In the genomic region with DNA sequence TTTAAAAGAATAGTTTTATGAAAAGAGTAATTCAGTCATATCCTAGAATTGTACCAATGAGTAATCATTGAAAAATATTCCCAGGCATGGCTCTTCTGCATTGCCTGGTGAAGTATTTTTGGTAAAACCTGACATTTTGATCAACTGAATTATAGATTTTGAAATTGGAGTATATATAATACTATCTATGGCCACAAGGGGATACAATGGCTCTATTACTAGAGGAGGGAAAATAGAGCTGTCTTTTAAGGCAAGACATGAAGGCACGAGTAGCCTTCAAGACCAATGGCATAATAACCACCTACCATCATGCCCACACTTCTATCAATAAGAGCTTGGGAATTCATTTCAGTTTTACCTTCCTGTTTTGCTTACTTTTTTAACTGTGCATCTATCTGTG, we compare ENCODE assay signal across 14 cellular contexts.
DNase-seq lines count a peak whose midpoint lies in the region; ATAC-seq and TF ChIP-seq lines count a peak whose summit lies in the region.
"Had no signal": no experiment of that assay in that cellular context is flagged by ENCODE, and none has a peak within 500 bp of the region (broad histone marks: within the 10 kb centered on the region; RNA-seq: fewer than 3 reads in every experiment).

No MANE protein-coding gene starts in this region.

- TF ChIP-seq CTCF in AG10803 (conservative IDR thresholded peaks at IDR 0.05; ENCODE audit: low read length) (peak; percentile 46), PC-3 (conservative IDR thresholded peaks at IDR 0.05; ENCODE audit: low read depth, low read length) (peak; percentile 72), ascending aorta (IDR thresholded peaks at IDR 0.05) (no peak)

- H3K4me3 ChIP-seq in AG10803 (ENCODE audit: low read length) = no peak overlapping the region
- H3K4me3 ChIP-seq in PC-3 (ENCODE audit: low read length) = no peak overlapping the region
- H3K4me3 ChIP-seq in ascending aorta = no peak overlapping the region
- H3K4me3 ChIP-seq: Peyer's patch had no signal

- H3K9me2 ChIP-seq in PC-3 (replicated peaks; ENCODE audit: low read length) = no peaks in the 10 kb centered on the region

- H3K27ac ChIP-seq in PC-3 (ENCODE audit: low read length) (no peak overlapping the region), ascending aorta (no peak overlapping the region)
- H3K27ac ChIP-seq: parathyroid adenoma, Peyer's patch had no signal

- DNase-seq in AG10803 (ENCODE audit: low read depth) (peak; percentile 11), PC-3 (peak; percentile 60), fibroblast of peridontal ligament (ENCODE audit: extremely low read depth) (peak; percentile 13), AML-193 (lab: John Stamatoyannopoulos, UW) (no peak), ascending aorta (ENCODE audit: low spot score in 2 of 2) (no peak)
- DNase-seq: DND-41, kidney, NCI-H446 treated with DMSO at 0.1 percent for 48 hours, Peyer's patch, T-helper 1 cell had no signal

- no peak overlapping the region for H2AFZ ChIP-seq in PC-3 (ENCODE audit: low read length)
- H2AFZ ChIP-seq: parathyroid adenoma had no signal

- no peaks in the 10 kb centered on the region for H3K4me1 ChIP-seq in PC-3 (ENCODE audit: insufficient read depth, low read length)
- no peaks in the 10 kb centered on the region for H3K4me1 ChIP-seq in ascending aorta
- H3K4me1 ChIP-seq: parathyroid adenoma, Peyer's patch had no signal

- BruUV-seq in PC-3 (replicated peaks; lab: Mats Ljungman, UMichigan) = no TSS peak

- POLR2A ChIA-PET in PC-3 (lab: Charles Lee; ENCODE audit: unreplicated experiment) = interaction anchor here (0.6 kb wide), 1 partner anchor 35 kb away, joined by 11 read pairs; no protein-coding TSS in a partner anchor

- H4K20me1 ChIP-seq in PC-3 (ENCODE audit: low read length) = no peaks in the 10 kb centered on the region

- CTCF ChIA-PET in PC-3 (lab: Charles Lee) = interaction anchor here (0.6 to 1.0 kb wide), 6 partner anchors 19 to 356 kb away, joined by 3 to 5 read pairs (median 4); no protein-coding TSS in a partner anchor

- peak; percentile 58 for ATAC-seq in GM18870 (IDR thresholded peaks at IDR 0.05; ENCODE audit: unreplicated experiment)
- peak; percentile 83 for ATAC-seq in PC-3
- no peak for ATAC-seq in GM21381 (IDR thresholded peaks at IDR 0.05; ENCODE audit: unreplicated experiment)
- ATAC-seq in GM19035 (IDR thresholded peaks at IDR 0.05; ENCODE audit: unreplicated experiment) = no peak

- H3K9ac ChIP-seq in PC-3 (ENCODE audit: low read length) = no peak overlapping the region
- H3K9ac ChIP-seq: parathyroid adenoma had no signal

- no peaks in the 10 kb centered on the region for H3K79me2 ChIP-seq in PC-3 (ENCODE audit: low read length)
- H3K79me2 ChIP-seq: parathyroid adenoma had no signal

- no peak overlapping the region for H3K4me2 ChIP-seq in PC-3 (ENCODE audit: low read length)

- H3K27me3 ChIP-seq in PC-3 (ENCODE audit: low read length) = no peaks in the 10 kb centered on the region
- H3K27me3 ChIP-seq in ascending aorta = no peaks in the 10 kb centered on the region
- H3K27me3 ChIP-seq: Peyer's patch had no signal

- H3F3A ChIP-seq in PC-3 (ENCODE audit: low read length, unreplicated experiment) = no peaks in the 10 kb centered on the region

- intact Hi-C loops in PC-3 (cut with micrococcal nuclease) = loop anchor here (1.0 to 10.0 kb wide), 5 partner anchors 83 to 1039 kb away; no protein-coding TSS in a partner anchor
- intact Hi-C loops in ascending aorta (cut with DNase I) = no loop called here

- H3K36me3 ChIP-seq in PC-3 (ENCODE audit: low read depth, low read length) (no peaks in the 10 kb centered on the region), ascending aorta (no peaks in the 10 kb centered on the region)
- H3K36me3 ChIP-seq: Peyer's patch had no signal

- H3K9me3 ChIP-seq in PC-3 (ENCODE audit: low read length) (no peaks in the 10 kb centered on the region), ascending aorta (no peaks in the 10 kb centered on the region)
- H3K9me3 ChIP-seq: Peyer's patch had no signal

Comparison
In these comparisons a context has a peak if more than half of its experiments do, and no peak if none do; other contexts are left out.
1. DNase-seq: peak in AG10803 (single experiment), PC-3 (single experiment) and fibroblast of peridontal ligament (single experiment); none in AML-193 (0 of 2) and ascending aorta (0 of 2).
2. CTCF ChIP-seq: peak in AG10803 (single experiment) and PC-3 (single experiment); none in ascending aorta (0 of 3).
3. ATAC-seq: peak in GM18870 (single experiment) and PC-3 (single experiment); none in GM21381 (single experiment) and GM19035 (single experiment).